16 cellular contexts compared by ENCODE assay signal in the genomic region with DNA sequence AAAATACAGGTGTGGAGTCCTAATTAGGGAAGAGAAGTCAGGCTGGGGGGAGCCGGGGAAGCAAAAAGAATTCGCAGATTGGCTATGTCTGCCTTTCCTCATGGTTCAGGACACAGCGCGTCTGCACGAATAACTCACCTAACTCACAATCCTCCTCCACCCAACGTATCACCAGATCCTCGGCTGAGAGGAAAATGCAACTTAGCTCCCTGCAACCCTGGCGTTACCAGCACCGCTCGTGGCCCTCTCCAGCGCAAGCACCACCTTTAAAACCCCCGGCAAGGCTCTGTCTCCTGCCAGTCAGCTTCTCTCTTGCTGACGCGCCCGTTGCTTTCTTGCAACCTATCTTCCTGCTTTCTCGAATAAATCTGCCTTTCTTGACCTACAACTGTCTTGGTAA.
"Had no signal": no experiment of that assay in that cellular context is flagged by ENCODE, and none has a peak within 500 bp of the region (broad histone marks: within the 10 kb centered on the region; RNA-seq: fewer than 3 reads in every experiment).

No MANE protein-coding gene starts in this region.

- H3K4me3 ChIP-seq: hepatocyte, suprapubic skin, thyroid gland had no signal

- H3K36me3 ChIP-seq: thyroid gland had no signal

- ATAC-seq: foreskin keratinocyte; left lobe of liver; natural killer cell; right cardiac atrium; stimulated activated effector memory CD8-positive, alpha-beta T cell treated with anti-CD3 and anti-CD28 coated beads, Interleukin-12 subunit alpha, Interleukin-12 subunit beta, amount 100 ng/mL, for 72 hours; stimulated activated naive CD8-positive, alpha-beta T cell treated with anti-CD3 and anti-CD28 coated beads, Interleukin-15, Interleukin-2, amounts not matched to agents 100 U/mL and 50 U/mL, for 24 hours had no signal

- H3K9me3 ChIP-seq: suprapubic skin, thyroid gland had no signal

- H3K9me3 Mint-ChIP-seq: dendritic cell treated with granulocyte-macrophage colony-stimulating factor and Interleukin-4, amounts not matched to agents 40 ng/mL and 50 ng/mL, for 4 days; natural killer cell; stimulated activated effector memory CD8-positive, alpha-beta T cell treated with anti-CD3 and anti-CD28 coated beads, Interleukin-12 subunit alpha, Interleukin-12 subunit beta, amount 100 ng/mL, for 72 hours; type B pancreatic cell had no signal

- H3K27me3 Mint-ChIP-seq: dendritic cell treated with granulocyte-macrophage colony-stimulating factor and Interleukin-4, amounts not matched to agents 40 ng/mL and 50 ng/mL, for 4 days; type B pancreatic cell had no signal

- H3K27ac ChIP-seq: foreskin keratinocyte, hepatocyte, suprapubic skin, thyroid gland had no signal

- H3K36me3 Mint-ChIP-seq: natural killer cell had no signal

- H3K27ac Mint-ChIP-seq: natural killer cell; stimulated activated effector memory CD8-positive, alpha-beta T cell treated with anti-CD3 and anti-CD28 coated beads, Interleukin-12 subunit alpha, Interleukin-12 subunit beta, amount 100 ng/mL, for 72 hours; type B pancreatic cell had no signal

- H3K4me1 ChIP-seq: foreskin keratinocyte, suprapubic skin, thyroid gland had no signal

- H3K27me3 ChIP-seq: foreskin keratinocyte, hepatocyte, suprapubic skin, thyroid gland had no signal

- H3K4me3 Mint-ChIP-seq: dendritic cell treated with granulocyte-macrophage colony-stimulating factor and Interleukin-4, amounts not matched to agents 40 ng/mL and 50 ng/mL, for 4 days; natural killer cell; stimulated activated effector memory CD8-positive, alpha-beta T cell treated with anti-CD3 and anti-CD28 coated beads, Interleukin-12 subunit alpha, Interleukin-12 subunit beta, amount 100 ng/mL, for 72 hours; type B pancreatic cell had no signal

- DNase-seq: erythroblast; foreskin keratinocyte; kidney glomerular epithelial cell; mammary epithelial cell; natural killer cell; stimulated activated CD4-positive, alpha-beta T cell treated with anti-CD3 and anti-CD28 coated beads, Interleukin-4, amount 100 ng/mL, for 1 hour; stimulated activated CD8-positive, alpha-beta memory T cell treated with anti-CD3 and anti-CD28 coated beads, Interleukin-4, amount 100 ng/mL, for 48 hours; stimulated activated naive CD8-positive, alpha-beta T cell treated with anti-CD3 and anti-CD28 coated beads, Interleukin-15, Interleukin-2, amounts not matched to agents 100 U/mL and 50 U/mL, for 24 hours; thyroid gland had no signal
